ENCODE assay signal across 15 cellular contexts in the genomic region with DNA sequence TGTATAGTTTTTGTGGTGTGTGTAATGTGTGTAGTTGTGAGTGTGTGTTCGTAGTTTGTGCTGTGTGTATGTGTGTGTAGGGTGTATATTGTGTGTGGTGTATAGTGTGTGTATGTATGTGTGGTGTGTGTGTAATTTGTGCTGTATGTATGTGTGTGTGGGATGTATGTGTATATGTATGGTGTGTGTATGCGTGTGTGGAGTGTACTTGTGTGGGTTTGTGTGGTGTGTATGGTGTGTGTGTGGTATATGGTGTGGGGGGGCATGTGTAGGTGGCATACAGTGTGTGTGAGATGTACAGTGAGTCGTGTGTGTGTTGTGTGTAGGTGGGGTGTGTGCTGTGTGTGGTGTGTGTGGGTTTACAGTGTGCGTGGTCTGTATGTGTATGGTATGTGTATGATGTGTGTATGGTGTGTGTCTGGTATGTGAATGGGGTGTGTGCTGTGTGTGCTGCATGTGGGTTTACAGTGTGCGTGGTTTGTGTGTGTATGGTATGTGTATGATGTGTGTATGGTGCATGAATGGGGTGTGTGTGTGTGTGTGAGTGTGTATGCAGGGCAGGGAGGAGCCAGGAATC.
"Had no signal": no experiment of that assay in that cellular context is flagged by ENCODE, and none has a peak within 500 bp of the region (broad histone marks: within the 10 kb centered on the region; RNA-seq: fewer than 3 reads in every experiment).

No MANE protein-coding gene starts in this region.

- DNase-seq: activated CD4-positive, CD25-positive, alpha-beta regulatory T cell treated with anti-CD3 and anti-CD28 coated beads, Interleukin-2, amount 50 U/mL, for 72 hours; activated naive CD4-positive, alpha-beta T cell treated with anti-CD3 and anti-CD28 coated beads, Interleukin-2, amount 50 U/mL, for 16 hours; adrenal gland; dermis blood vessel endothelial cell; effector memory CD8-positive, alpha-beta T cell; psoas muscle; right cardiac atrium; stimulated activated CD4-positive, alpha-beta T cell treated with anti-CD3 and anti-CD28 coated beads, Interleukin-4, amount 100 ng/mL, for 1 hour had no signal

- ATAC-seq: effector memory CD8-positive, alpha-beta T cell; left colon; psoas muscle had no signal

- H3K4me3 ChIP-seq: adrenal gland, ovary, psoas muscle, skin epidermis, thoracic aorta, upper lobe of right lung had no signal

- H3K4me3 Mint-ChIP-seq: effector memory CD8-positive, alpha-beta T cell; neural crest cell had no signal

- FAIRE-seq: islet of Langerhans had no signal

- H3K27me3 Mint-ChIP-seq: effector memory CD8-positive, alpha-beta T cell had no signal

- H3K27ac ChIP-seq: adrenal gland, ovary, psoas muscle, skin epidermis, thoracic aorta, upper lobe of right lung had no signal

- H3K27me3 ChIP-seq: adrenal gland, ovary, upper lobe of right lung had no signal

- H3K36me3 ChIP-seq: adrenal gland, ovary, thoracic aorta, upper lobe of right lung had no signal

- H3K9me3 Mint-ChIP-seq: effector memory CD8-positive, alpha-beta T cell; neural crest cell had no signal

- H3K27ac Mint-ChIP-seq: effector memory CD8-positive, alpha-beta T cell had no signal

- H3K9me3 ChIP-seq: adrenal gland, ovary, psoas muscle, thoracic aorta, upper lobe of right lung had no signal
